8 cellular contexts compared by ENCODE assay signal in genomic region chr11:64844330-64845124, GRCh38. TPM values are rescaled to one million over a fixed set of nuclear protein-coding genes. Genes with fewer than 3 reads are reported as not detected.
DNase-seq lines count a peak whose midpoint lies in the region; ATAC-seq and TF ChIP-seq lines count a peak whose summit lies in the region.

A gene with protein sequence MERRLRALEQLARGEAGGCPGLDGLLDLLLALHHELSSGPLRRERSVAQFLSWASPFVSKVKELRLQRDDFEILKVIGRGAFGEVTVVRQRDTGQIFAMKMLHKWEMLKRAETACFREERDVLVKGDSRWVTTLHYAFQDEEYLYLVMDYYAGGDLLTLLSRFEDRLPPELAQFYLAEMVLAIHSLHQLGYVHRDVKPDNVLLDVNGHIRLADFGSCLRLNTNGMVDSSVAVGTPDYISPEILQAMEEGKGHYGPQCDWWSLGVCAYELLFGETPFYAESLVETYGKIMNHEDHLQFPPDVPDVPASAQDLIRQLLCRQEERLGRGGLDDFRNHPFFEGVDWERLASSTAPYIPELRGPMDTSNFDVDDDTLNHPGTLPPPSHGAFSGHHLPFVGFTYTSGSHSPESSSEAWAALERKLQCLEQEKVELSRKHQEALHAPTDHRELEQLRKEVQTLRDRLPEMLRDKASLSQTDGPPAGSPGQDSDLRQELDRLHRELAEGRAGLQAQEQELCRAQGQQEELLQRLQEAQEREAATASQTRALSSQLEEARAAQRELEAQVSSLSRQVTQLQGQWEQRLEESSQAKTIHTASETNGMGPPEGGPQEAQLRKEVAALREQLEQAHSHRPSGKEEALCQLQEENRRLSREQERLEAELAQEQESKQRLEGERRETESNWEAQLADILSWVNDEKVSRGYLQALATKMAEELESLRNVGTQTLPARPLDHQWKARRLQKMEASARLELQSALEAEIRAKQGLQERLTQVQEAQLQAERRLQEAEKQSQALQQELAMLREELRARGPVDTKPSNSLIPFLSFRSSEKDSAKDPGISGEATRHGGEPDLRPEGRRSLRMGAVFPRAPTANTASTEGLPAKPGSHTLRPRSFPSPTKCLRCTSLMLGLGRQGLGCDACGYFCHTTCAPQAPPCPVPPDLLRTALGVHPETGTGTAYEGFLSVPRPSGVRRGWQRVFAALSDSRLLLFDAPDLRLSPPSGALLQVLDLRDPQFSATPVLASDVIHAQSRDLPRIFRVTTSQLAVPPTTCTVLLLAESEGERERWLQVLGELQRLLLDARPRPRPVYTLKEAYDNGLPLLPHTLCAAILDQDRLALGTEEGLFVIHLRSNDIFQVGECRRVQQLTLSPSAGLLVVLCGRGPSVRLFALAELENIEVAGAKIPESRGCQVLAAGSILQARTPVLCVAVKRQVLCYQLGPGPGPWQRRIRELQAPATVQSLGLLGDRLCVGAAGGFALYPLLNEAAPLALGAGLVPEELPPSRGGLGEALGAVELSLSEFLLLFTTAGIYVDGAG (N-terminal part only) (minus strand): TSS chr11:64844653. CDS start chr11:64844569, 84 bp downstream.

- H3K36me3 Mint-ChIP-seq in CD4-positive, alpha-beta memory T cell: peaks cover 0 to 1% of the 10 kb centered on the region in 2 donors
- no peaks in the 10 kb centered on the region for H3K36me3 Mint-ChIP-seq in activated CD4-positive, alpha-beta memory T cell treated with anti-CD3 and anti-CD28 coated beads, Interleukin-2, amount 10 ng/mL, durations not matched to agents 7 days and 5 days (ENCODE audit: low read depth)
- peaks cover 1% of the 10 kb centered on the region for H3K36me3 Mint-ChIP-seq in endodermal cell (ENCODE audit: low read depth)
- H3K36me3 Mint-ChIP-seq in mesothelial cell of epicardium: no peaks in the 10 kb centered on the region

- peak; percentile 52 for TF ChIP-seq POLR2A in transverse colon (IDR thresholded peaks at IDR 0.05)

- intact Hi-C loops in CD4-positive, alpha-beta memory T cell (cut with micrococcal nuclease): loop anchor here (2.0 to 5.0 kb wide), 6 partner anchors 14 to 233 kb away; partner anchors contain the start of genes MAP4K2, MEN1 and SF1
- intact Hi-C loops in transverse colon (cut with DNase I; ENCODE audit: low total_unique reads): loop anchor here (5.0 kb wide), 1 partner anchor 53 kb away; no protein-coding TSS in a partner anchor

- peaks cover 42% of the 10 kb centered on the region for H3K4me1 ChIP-seq in CD4-positive, alpha-beta memory T cell (ENCODE audit: insufficient read depth, low read length)
- peaks cover 5% of the 10 kb centered on the region for H3K4me1 ChIP-seq in endodermal cell (ENCODE audit: control insufficient read depth, insufficient read depth, low read length)
- peaks cover 21 to 43% (median 31%) of the 10 kb centered on the region in 4 donors for H3K4me1 ChIP-seq in transverse colon

- peak; percentile 40 for ATAC-seq in HG03354 (IDR thresholded peaks at IDR 0.05; ENCODE audit: poor library complexity, severe bottlenecking, unreplicated experiment)
- ATAC-seq in GM21528 (IDR thresholded peaks at IDR 0.05; ENCODE audit: low FRiP score, unreplicated experiment): no peak

- TF ChIP-seq CTCF in endodermal cell (conservative IDR thresholded peaks at IDR 0.05): peak; percentile 65
- TF ChIP-seq CTCF in mesothelial cell of epicardium (IDR thresholded peaks at IDR 0.05; ENCODE audit: unreplicated experiment): peak; percentile 71
- peak; percentile 46 to 77 (median 61) for TF ChIP-seq CTCF in transverse colon (IDR thresholded peaks at IDR 0.05)

- peak within 1 kb of the TSS; percentile 79 to 92 (median 82) for H3K4me3 Mint-ChIP-seq in CD4-positive, alpha-beta memory T cell
- H3K4me3 Mint-ChIP-seq in activated CD4-positive, alpha-beta memory T cell treated with anti-CD3 and anti-CD28 coated beads, Interleukin-2, amount 10 ng/mL, durations not matched to agents 7 days and 5 days: peak within 1 kb of the TSS; percentile 70
- H3K4me3 Mint-ChIP-seq in endodermal cell (peak within 1 kb of the TSS; percentile 74), mesothelial cell of epicardium (peak within 1 kb of the TSS; percentile 90)

- DNase-seq in CD4-positive, alpha-beta memory T cell: peak; percentile 71 to 81 (median 76)
- DNase-seq in NCI-H748 treated with DMSO at 0.1 percent for 48 hours (lab: John Stamatoyannopoulos, UW): peak; percentile 67
- DNase-seq in activated CD4-positive, alpha-beta memory T cell treated with anti-CD3 and anti-CD28 coated beads, Interleukin-2, amount 10 ng/mL, durations not matched to agents 7 days and 5 days: peak; percentile 72
- DNase-seq in endodermal cell: peak; percentile 96
- peak; percentile 64 to 81 for DNase-seq in mesothelial cell of epicardium (ENCODE audit: low spot score in 2 of 2, unreplicated experiment in 2 of 2)
- peak; percentile 91 for DNase-seq in transverse colon

- peak within 1 kb of the TSS; percentile 35 for H3K27ac ChIP-seq in CD4-positive, alpha-beta memory T cell (ENCODE audit: low read depth, low read length)
- no peak within 1 kb of the TSS for H3K27ac ChIP-seq in endodermal cell (ENCODE audit: low read depth, low read length)
- peak within 1 kb of the TSS; percentile 75 to 90 (median 88) for H3K27ac ChIP-seq in transverse colon

- H3K4me3 ChIP-seq in CD4-positive, alpha-beta memory T cell (ENCODE audit: low read length in 2 of 2): peak within 1 kb of the TSS in 1 of 2 donors; percentile 43
- H3K4me3 ChIP-seq in endodermal cell (ENCODE audit: low read length) (peak within 1 kb of the TSS; percentile 82), transverse colon (peak within 1 kb of the TSS; percentile 16 to 66 (median 54))

- H3K9me3 ChIP-seq in CD4-positive, alpha-beta memory T cell (ENCODE audit: control insufficient read depth in 1 of 2, low read length in 2 of 2): no peaks in the 10 kb centered on the region
- H3K9me3 ChIP-seq in endodermal cell (ENCODE audit: control insufficient read depth, low read length) (no peaks in the 10 kb centered on the region), transverse colon (no peaks in the 10 kb centered on the region)

- POLR2A ChIA-PET in CD4-positive, alpha-beta memory T cell (lab: Charles Lee; ENCODE audit: partially characterized antibody): interaction anchor here (0.5 to 28.8 kb wide), 20 partner anchors 9 to 1211 kb away, joined by 3 to 2105 read pairs (median 3); partner anchors contain the start of genes ARL2, EHD1, FAU and MALAT1
- POLR2A ChIA-PET in activated CD4-positive, alpha-beta memory T cell treated with anti-CD3 and anti-CD28 coated beads, Interleukin-2, amount 10 ng/mL, durations not matched to agents 7 days and 5 days (lab: Charles Lee): interaction anchor here (0.7 to 28.1 kb wide), 6 partner anchors 10 to 65 kb away, joined by 3 to 1068 read pairs (median 4); partner anchors contain the start of gene EHD1

- H3K9ac ChIP-seq in endodermal cell (ENCODE audit: extremely low read depth, low read length, poor library complexity, severe bottlenecking): no peak within 1 kb of the TSS

- no peaks in the 10 kb centered on the region for H3K27me3 Mint-ChIP-seq in CD4-positive, alpha-beta memory T cell
- H3K27me3 Mint-ChIP-seq in activated CD4-positive, alpha-beta memory T cell treated with anti-CD3 and anti-CD28 coated beads, Interleukin-2, amount 10 ng/mL, durations not matched to agents 7 days and 5 days: no peaks in the 10 kb centered on the region
- H3K27me3 Mint-ChIP-seq in endodermal cell (ENCODE audit: insufficient read depth): no peaks in the 10 kb centered on the region
- no peaks in the 10 kb centered on the region for H3K27me3 Mint-ChIP-seq in mesothelial cell of epicardium (ENCODE audit: low read depth)

- peak within 1 kb of the TSS; percentile 70 to 95 (median 91) for H3K27ac Mint-ChIP-seq in CD4-positive, alpha-beta memory T cell
- no peak within 1 kb of the TSS for H3K27ac Mint-ChIP-seq in activated CD4-positive, alpha-beta memory T cell treated with anti-CD3 and anti-CD28 coated beads, Interleukin-2, amount 10 ng/mL, durations not matched to agents 7 days and 5 days
- H3K27ac Mint-ChIP-seq in endodermal cell (peak within 1 kb of the TSS; percentile 74), mesothelial cell of epicardium (peak within 1 kb of the TSS; percentile 100)

- H3K4me1 Mint-ChIP-seq in CD4-positive, alpha-beta memory T cell: peaks cover 23 to 44% (median 32%) of the 10 kb centered on the region in 4 donors
- H3K4me1 Mint-ChIP-seq in activated CD4-positive, alpha-beta memory T cell treated with anti-CD3 and anti-CD28 coated beads, Interleukin-2, amount 10 ng/mL, durations not matched to agents 7 days and 5 days: peaks cover 34% of the 10 kb centered on the region
- H3K4me1 Mint-ChIP-seq in endodermal cell (peaks cover 25% of the 10 kb centered on the region), mesothelial cell of epicardium (peaks cover 29% of the 10 kb centered on the region)

- H3K27me3 ChIP-seq in CD4-positive, alpha-beta memory T cell (ENCODE audit: insufficient read depth, low read length): no peaks in the 10 kb centered on the region
- H3K27me3 ChIP-seq in endodermal cell (ENCODE audit: control insufficient read depth, insufficient read depth, low read length, poor library complexity, severe bottlenecking) (no peaks in the 10 kb centered on the region), transverse colon (no peaks in the 10 kb centered on the region)

- H3K36me3 ChIP-seq in CD4-positive, alpha-beta memory T cell (ENCODE audit: insufficient read depth, low read length): no peaks in the 10 kb centered on the region
- H3K36me3 ChIP-seq in endodermal cell (ENCODE audit: control insufficient read depth, insufficient read depth, low read length): no peaks in the 10 kb centered on the region
- H3K36me3 ChIP-seq in transverse colon: no peaks in the 10 kb centered on the region

- CTCF ChIA-PET in CD4-positive, alpha-beta memory T cell (lab: Charles Lee; ENCODE audit: partially characterized antibody): interaction anchor here (0.9 to 29.7 kb wide), 11 partner anchors 18 to 170 kb away, joined by 3 to 1245 read pairs (median 4); partner anchors contain the start of genes ARL2, EHD1, PPP2R5B and RASGRP2
- CTCF ChIA-PET in activated CD4-positive, alpha-beta memory T cell treated with anti-CD3 and anti-CD28 coated beads, Interleukin-2, amount 10 ng/mL, durations not matched to agents 7 days and 5 days (lab: Charles Lee): interaction anchor here (0.6 to 30.8 kb wide), 20 partner anchors 14 to 228 kb away, joined by 3 to 957 read pairs (median 4); partner anchors contain the start of genes BATF2, EHD1, MEN1 and NAALADL1

- no peaks in the 10 kb centered on the region for H3K9me3 Mint-ChIP-seq in CD4-positive, alpha-beta memory T cell
- no peaks in the 10 kb centered on the region for H3K9me3 Mint-ChIP-seq in activated CD4-positive, alpha-beta memory T cell treated with anti-CD3 and anti-CD28 coated beads, Interleukin-2, amount 10 ng/mL, durations not matched to agents 7 days and 5 days
- H3K9me3 Mint-ChIP-seq in endodermal cell (no peaks in the 10 kb centered on the region), mesothelial cell of epicardium (no peaks in the 10 kb centered on the region)

- in situ Hi-C loops in transverse colon (cut with MboI; ENCODE audit: low pct_ligation_motif_present in 1 of 4, low pct_unique_long_range_greater_than_20kb in 1 of 4, low sequenced_read_pairs in 3 of 4): loop anchor here (5.0 to 10.0 kb wide), 3 partner anchors 38 to 50 kb away; no protein-coding TSS in a partner anchor

- TF ChIP-seq EP300 in transverse colon (IDR thresholded peaks at IDR 0.05; ENCODE audit: low read depth): no peak

- 0 to 1% methylated on average over 6 to 96 of the region's 96 CpGs for WGBS in endodermal cell (ENCODE audit: insufficient coverage in 1 of 2, insufficient read length in 1 of 2), 2 experiments
- WGBS in transverse colon (ENCODE audit: low coverage in 1 of 2), 2 donors: 0 to 3% methylated on average over 4 to 14 of the region's 96 CpGs

RNA-seq across cellular contexts. Expression of the gene that starts here (rescaled TPM):
- total RNA-seq in CD4-positive, alpha-beta memory T cell: 1 to 10 TPM; 6.2 to 9.0 TPM
- polyA plus RNA-seq in CD4-positive, alpha-beta memory T cell: under 1 TPM in 1 of 2 donors, not detected in 1; 0.62 TPM
- under 1 TPM; 0.65 to 0.70 TPM for total RNA-seq in activated CD4-positive, alpha-beta memory T cell treated with anti-CD3 and anti-CD28 coated beads, Interleukin-2, amount 10 ng/mL, durations not matched to agents 7 days and 5 days
- total RNA-seq in endodermal cell (10 to 100 TPM; 11.1 to 12.6 TPM), mesothelial cell of epicardium (24.6 to 30.1 TPM (median 25.0 TPM) in 3 replicates), transverse colon (10 to 100 TPM; 32.6 to 82.3 (median 46.9) TPM)
- 2.0 TPM for polyA plus RNA-seq in endodermal cell (2013, experiment 1 of 2)
- polyA plus RNA-seq in endodermal cell (2013, experiment 2 of 2): 1.7 TPM

Comparison
In these comparisons a context has a peak if more than half of its experiments do, and no peak if none do; other contexts are left out.
1. RNA of the gene that starts here (total RNA-seq): 32.6 to 82.3 TPM in transverse colon, 24.6 to 30.1 TPM in mesothelial cell of epicardium, 11.1 to 12.6 TPM in endodermal cell and 6.2 to 9.0 TPM in CD4-positive, alpha-beta memory T cell; 0.65 to 0.70 TPM in activated CD4-positive, alpha-beta memory T cell treated with anti-CD3 and anti-CD28 coated beads, Interleukin-2, amount 10 ng/mL, durations not matched to agents 7 days and 5 days; every median in the first group is over 4 times any median in the second.
2. Peak in DNase-seq in activated CD4-positive, alpha-beta memory T cell treated with anti-CD3 and anti-CD28 coated beads, Interleukin-2, amount 10 ng/mL, durations not matched to agents 7 days and 5 days; RNA of the gene not detected or under 1 TPM.
3. Peak in every context shown above with its lines, with median percentiles within 50 percentile points of each other: DNase-seq, H3K4me3 Mint-ChIP-seq and CTCF ChIP-seq.